In the genomic region with DNA sequence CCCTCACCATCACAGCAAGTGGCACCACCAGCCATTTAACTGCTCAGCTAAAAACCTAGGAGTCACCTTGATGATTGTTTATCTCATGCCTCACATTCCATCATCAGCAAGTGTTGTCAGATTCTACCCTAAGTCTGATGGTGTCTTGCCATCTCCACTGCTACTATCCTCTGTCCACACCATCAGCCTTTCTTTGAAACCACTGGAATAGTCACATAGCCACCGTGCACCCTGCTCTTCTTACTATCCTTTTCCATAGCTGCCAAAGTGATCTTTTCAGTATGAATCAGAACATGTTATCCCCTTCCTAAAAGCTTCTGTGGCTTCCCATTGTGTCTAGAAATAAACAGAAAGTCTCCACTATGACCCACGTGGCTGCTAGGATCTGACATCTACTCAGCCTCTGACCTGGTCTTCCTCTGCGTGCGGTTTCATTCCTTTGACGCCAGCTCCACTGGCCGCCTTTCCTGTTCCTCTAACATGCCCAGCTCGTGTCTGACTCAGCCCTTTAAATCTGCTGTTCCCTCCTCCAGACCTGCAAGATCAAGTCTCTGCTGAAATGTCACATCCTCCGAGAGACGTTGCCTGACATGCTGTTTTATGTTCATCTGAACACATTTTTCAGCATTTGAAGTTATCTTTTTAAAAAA, we compare ENCODE assay signal across 9 cellular contexts. TPM values are rescaled to one million over a fixed set of nuclear protein-coding genes. Genes with fewer than 3 reads are reported as not detected.
DNase-seq lines count a peak whose midpoint lies in the region; ATAC-seq, FAIRE-seq and TF ChIP-seq lines count a peak whose summit lies in the region.
"Had no signal": no experiment of that assay in that cellular context is flagged by ENCODE, and none has a peak within 500 bp of the region (broad histone marks: within the 10 kb centered on the region; RNA-seq: fewer than 3 reads in every experiment).

No MANE protein-coding gene starts in this region.

- WGBS in K562 (ENCODE audit: insufficient coverage, low coverage, missing lambda C conversion rate), result under 1% methylated on average over 9 of the region's 9 CpGs
- 27 to 34% methylated on average over 9 of the region's 9 CpGs for WGBS in lung, 2 donors
- WGBS in upper lobe of left lung, 2 donors, result 38 to 46% methylated on average over 9 of the region's 9 CpGs

- no peaks in the 10 kb centered on the region for H3K9me1 ChIP-seq in K562 (ENCODE audit: control insufficient read depth, insufficient read depth, low read length)

- H2AFZ ChIP-seq in K562 (ENCODE audit: low read depth, low read length), result no peak overlapping the region

- no peak overlapping the region for H3K9ac ChIP-seq in K562 (ENCODE audit: insufficient read depth in 1 of 2, low read depth in 2 of 2, low read length in 2 of 2)

- H3K4me1 ChIP-seq in K562 (replicated peaks in 1 of 2; ENCODE audit: control insufficient read depth in 2 of 2, insufficient read depth in 2 of 2, low read length in 2 of 2) (no peaks in the 10 kb centered on the region), lung (ENCODE audit: control insufficient read depth in 2 of 2, insufficient read depth in 2 of 2, low read length in 2 of 2) (peaks cover 0 to 6% of the 10 kb centered on the region in 2 donors), upper lobe of left lung (no peaks in the 10 kb centered on the region)

- DNase-seq in activated T-cell treated with anti-CD3 and anti-CD28 coated beads for 48 hours (ENCODE audit: low read depth) (peak; percentile 12), K562 (ENCODE audit: extremely low read depth in 1 of 4, low spot score in 3 of 4) (no peak), lung (ENCODE audit: low spot score) (no peak), upper lobe of left lung (peak in 1 of 2 donors; percentile 77), dedifferentiated amniotic fluid mesenchymal stem cell (ENCODE audit: extremely low spot score) (no peak), GM10266 (ENCODE audit: extremely low spot score) (no peak), NCI-H2196 treated with DMSO at 0.1 percent for 48 hours (lab: John Stamatoyannopoulos, UW; ENCODE audit: unreplicated experiment) (no peak)
- DNase-seq in activated T-cell treated with anti-CD3 and anti-CD28 coated beads, Interleukin-2, amount 50 U/mL, for 1 hour, result no peak
- DNase-seq: activated CD4-positive, CD25-positive, alpha-beta regulatory T cell had no signal

- no peak for TF ChIP-seq RAD21 in K562 (CRISPR knock-in tag; conservative IDR thresholded peaks at IDR 0.05 in 1 of 2, IDR thresholded peaks at IDR 0.05 in 1 of 2)

- POLR2A ChIA-PET in K562 (lab: Yijun Ruan, JAX), result interaction anchor here (0.6 kb wide), 1 partner anchor 43 kb away, joined by 3 read pairs; no protein-coding TSS in a partner anchor

- no peak for TF ChIP-seq CTCF in K562 (IDR thresholded peaks at IDR 0.05 in 2 of 3, conservative IDR thresholded peaks at IDR 0.05 in 1 of 3; ENCODE audit: insufficient read depth in 2 of 3, low read depth in 1 of 3, low read length in 3 of 3)
- TF ChIP-seq CTCF in lung (IDR thresholded peaks at IDR 0.05; ENCODE audit: control extremely low read depth, extremely low read depth), result no peak
- TF ChIP-seq CTCF in upper lobe of left lung (IDR thresholded peaks at IDR 0.05), result no peak
- no peak for TF ChIP-seq CTCF in GM10266 (IDR thresholded peaks at IDR 0.05; ENCODE audit: control insufficient read depth, insufficient read depth, low read depth, missing control alignments)

- intact Hi-C loops in K562 (cut with micrococcal nuclease), result no loop called here

- no peak for TF ChIP-seq POLR2A in K562 (conservative IDR thresholded peaks at IDR 0.05)
- no peak for TF ChIP-seq POLR2A in upper lobe of left lung (IDR thresholded peaks at IDR 0.05)

- H3K4me2 ChIP-seq in K562 (ENCODE audit: insufficient read depth, low read length), result no peak overlapping the region

- H3K36me3 ChIP-seq in K562 (ENCODE audit: control insufficient read depth, insufficient read depth, low read length) (no peaks in the 10 kb centered on the region), lung (ENCODE audit: control insufficient read depth in 2 of 2, insufficient read depth in 2 of 2, low read length in 2 of 2) (no peaks in the 10 kb centered on the region), upper lobe of left lung (no peaks in the 10 kb centered on the region)

- CTCF ChIA-PET in K562 (lab: Yijun Ruan, JAX; ENCODE audit: low intra/inter-chr PET ratio), result no interaction called here

- no peak for FAIRE-seq in K562 (lab: Jason Lieb, UNC)

- ATAC-seq in K562, result no peak
- ATAC-seq in lung (ENCODE audit: insufficient read depth, low FRiP score), result peak; percentile 62
- peak; percentile 75 to 93 for ATAC-seq in upper lobe of left lung (ENCODE audit: low FRiP score in 2 of 2)

- H3K9me3 ChIP-seq in K562 (replicated peaks; ENCODE audit: control insufficient read depth, insufficient read depth, low read depth, low read length) (no peaks in the 10 kb centered on the region), lung (ENCODE audit: control insufficient read depth in 2 of 2, insufficient read depth in 1 of 2, low read length in 1 of 2) (peaks cover 0 to 2% of the 10 kb centered on the region in 2 donors), upper lobe of left lung (no peaks in the 10 kb centered on the region)

- no peaks in the 10 kb centered on the region; the same call in 1 of the 2 replicates for H4K20me1 ChIP-seq in K562 (replicated peaks; ENCODE audit: control insufficient read depth, insufficient read depth, low read length)

- H3K27me3 ChIP-seq in K562 (ENCODE audit: control insufficient read depth in 2 of 2, insufficient read depth in 2 of 2, low read length in 2 of 2), result no peaks in the 10 kb centered on the region
- no peaks in the 10 kb centered on the region for H3K27me3 ChIP-seq in lung (ENCODE audit: control insufficient read depth, insufficient read depth)
- no peaks in the 10 kb centered on the region for H3K27me3 ChIP-seq in upper lobe of left lung

- in situ Hi-C loops in K562 (cut with MboI), result no loop called here

- H3K79me2 ChIP-seq in K562 (ENCODE audit: control insufficient read depth, insufficient read depth, low read length), result no peaks in the 10 kb centered on the region

- TF ChIP-seq EP300 in K562 (IDR thresholded peaks at IDR 0.05; ENCODE audit: low read length) (no peak), upper lobe of left lung (IDR thresholded peaks at IDR 0.05) (no peak)

- no TSS peak for BruUV-seq in K562 (replicated peaks; lab: Mats Ljungman, UMichigan)

- no peak overlapping the region for H3K27ac ChIP-seq in K562 (ENCODE audit: extremely low read depth, low read depth, low read length)
- H3K27ac ChIP-seq in lung (ENCODE audit: low read depth in 1 of 2, low read length in 1 of 2), result no peak overlapping the region
- no peak overlapping the region for H3K27ac ChIP-seq in upper lobe of left lung

- H3K4me3 ChIP-seq in K562 (no peak overlapping the region), lung (no peak overlapping the region), upper lobe of left lung (no peak overlapping the region)

TF ChIP-seq in K562, 482 proteins besides CTCF, POLR2A, EP300 and RAD21 (continues in another document):
- TF ChIP-seq ZNF57 (CRISPR knock-in tag; IDR thresholded peaks at IDR 0.05) (no peak), BRCA1 (IDR thresholded peaks at IDR 0.05) (no peak), BRCA1 (CRISPR knock-in tag; IDR thresholded peaks at IDR 0.05) (no peak)

RNA-seq across cellular contexts. Expression of gene CHN2, which starts 16.5 kb away (rescaled TPM):
- not detected in 2 replicates for total RNA-seq in K562 (2011; cell fraction: chromatin; rRNA removed; ENCODE audit: low replicate concordance)
- not detected in 2 replicates for total RNA-seq in K562 (2011; cell fraction: nucleolus; rRNA removed)
- 1.5 TPM in 1 of 2 replicates, not detected in the other for total RNA-seq in K562 (2011; cell fraction: nucleoplasm; rRNA removed)
- total RNA-seq in K562 (2014; rRNA removed), result 0.41 and 2.1 TPM in 2 replicates
- total RNA-seq in K562 (2014; rRNA removed; fragmentation: Illumina TruSeq; extraction: Trizol), result 0.29 and 0.33 TPM in 2 replicates
- total RNA-seq in K562 (2015; rRNA removed; fragmentation: Illumina TruSeq; extraction: Trizol), result 0.29 and 0.94 TPM in 2 replicates
- 0.38 and 0.44 TPM in 2 replicates for total RNA-seq in K562 (2021)
- 4.3 TPM in 1 of 2 replicates, not detected in the other for polyA plus RNA-seq in K562 (2011; rRNA removed)
- 2.4 TPM in 1 of 2 replicates, not detected in the other for polyA plus RNA-seq in K562 (2011; cell fraction: cytosol; rRNA removed)
- 5.2 TPM in 1 of 2 replicates, not detected in the other for polyA plus RNA-seq in K562 (2011; cell fraction: nucleus; rRNA removed)
- polyA plus RNA-seq in K562 (2012), result 0.18 and 0.26 TPM in 2 replicates
- polyA plus RNA-seq in K562 (2014; fragmentation: Illumina TruSeq; extraction: Trizol), result 0.15 and 0.21 TPM in 2 replicates
- under 1 TPM; 0.13 to 0.32 TPM for polyA plus RNA-seq in K562 (2014; fragmentation: Nextera tagmentation; extraction: Ambion mirVana)
- polyA plus RNA-seq in K562 (2014; rRNA removed), result 0.12 TPM in 1 of 2 replicates, not detected in the other
- 0.56 and 7.5 TPM in 2 replicates for polyA minus RNA-seq in K562 (2011; rRNA and poly(A)+ RNA removed)
- polyA minus RNA-seq in K562 (2011; cell fraction: cytosol; rRNA and poly(A)+ RNA removed), result 4.1 TPM in 1 of 2 replicates, not detected in the other
- 10.6 TPM in 1 of 2 replicates, not detected in the other for polyA minus RNA-seq in K562 (2011; cell fraction: nucleus; rRNA and poly(A)+ RNA removed)
- total RNA-seq in lung, result 10 to 100 TPM in 1 of 2 donors, 1 to 10 TPM in 1; 9.2 to 11.0 TPM
- 1 to 10 TPM; 3.2 to 4.1 TPM for polyA plus RNA-seq in lung
- total RNA-seq in upper lobe of left lung, result 10 to 100 TPM in 4 of 6 donors, 1 to 10 TPM in 2; 6.2 to 13.7 (median 11.2) TPM

RNA-seq across cellular contexts. Expression of gene CPVL, which starts 31.8 kb away (rescaled TPM):
- 0.60 and 0.93 TPM in 2 replicates for total RNA-seq in K562 (2011; cell fraction: chromatin; rRNA removed; ENCODE audit: low replicate concordance)
- 1.0 and 1.7 TPM in 2 replicates for total RNA-seq in K562 (2011; cell fraction: nucleolus; rRNA removed)
- 0.61 and 1.0 TPM in 2 replicates for total RNA-seq in K562 (2011; cell fraction: nucleoplasm; rRNA removed)
- total RNA-seq in K562 (2014; rRNA removed), result 1.0 and 1.5 TPM in 2 replicates
- total RNA-seq in K562 (2014; rRNA removed; fragmentation: Illumina TruSeq; extraction: Trizol), result 1.6 and 1.7 TPM in 2 replicates
- total RNA-seq in K562 (2015; rRNA removed; fragmentation: Illumina TruSeq; extraction: Trizol), result 1.2 and 1.5 TPM in 2 replicates
- total RNA-seq in K562 (2021), result 1.1 and 2.0 TPM in 2 replicates
- polyA plus RNA-seq in K562 (2011; rRNA removed), result 0.89 and 68.1 TPM in 2 replicates
- 0.83 and 63.6 TPM in 2 replicates for polyA plus RNA-seq in K562 (2011; cell fraction: cytosol; rRNA removed)
- polyA plus RNA-seq in K562 (2011; cell fraction: nucleus; rRNA removed), result 0.55 and 23.6 TPM in 2 replicates
- polyA plus RNA-seq in K562 (2012), result 0.91 and 0.97 TPM in 2 replicates
- 0.75 and 1.1 TPM in 2 replicates for polyA plus RNA-seq in K562 (2014; fragmentation: Illumina TruSeq; extraction: Trizol)
- 1 to 10 TPM; 2.1 to 2.4 TPM for polyA plus RNA-seq in K562 (2014; fragmentation: Nextera tagmentation; extraction: Ambion mirVana)
- 1.0 and 1.5 TPM in 2 replicates for polyA plus RNA-seq in K562 (2014; rRNA removed)
- 0.95 and 53.7 TPM in 2 replicates for polyA minus RNA-seq in K562 (2011; rRNA and poly(A)+ RNA removed)
- polyA minus RNA-seq in K562 (2011; cell fraction: cytosol; rRNA and poly(A)+ RNA removed), result 22.5 TPM in 1 of 2 replicates, not detected in the other
- 18.5 TPM in 1 of 2 replicates, not detected in the other for polyA minus RNA-seq in K562 (2011; cell fraction: nucleus; rRNA and poly(A)+ RNA removed)
- 10 to 100 TPM; 16.6 to 18.1 TPM for total RNA-seq in lung
- 10 to 100 TPM; 17.1 to 34.8 TPM for polyA plus RNA-seq in lung
- total RNA-seq in upper lobe of left lung, result 10 to 100 TPM in 5 of 6 donors, 1 to 10 TPM in 1; 4.6 to 47.4 (median 23.2) TPM
